Comparison of ENCODE assay signal across 8 cellular contexts in the genomic region with DNA sequence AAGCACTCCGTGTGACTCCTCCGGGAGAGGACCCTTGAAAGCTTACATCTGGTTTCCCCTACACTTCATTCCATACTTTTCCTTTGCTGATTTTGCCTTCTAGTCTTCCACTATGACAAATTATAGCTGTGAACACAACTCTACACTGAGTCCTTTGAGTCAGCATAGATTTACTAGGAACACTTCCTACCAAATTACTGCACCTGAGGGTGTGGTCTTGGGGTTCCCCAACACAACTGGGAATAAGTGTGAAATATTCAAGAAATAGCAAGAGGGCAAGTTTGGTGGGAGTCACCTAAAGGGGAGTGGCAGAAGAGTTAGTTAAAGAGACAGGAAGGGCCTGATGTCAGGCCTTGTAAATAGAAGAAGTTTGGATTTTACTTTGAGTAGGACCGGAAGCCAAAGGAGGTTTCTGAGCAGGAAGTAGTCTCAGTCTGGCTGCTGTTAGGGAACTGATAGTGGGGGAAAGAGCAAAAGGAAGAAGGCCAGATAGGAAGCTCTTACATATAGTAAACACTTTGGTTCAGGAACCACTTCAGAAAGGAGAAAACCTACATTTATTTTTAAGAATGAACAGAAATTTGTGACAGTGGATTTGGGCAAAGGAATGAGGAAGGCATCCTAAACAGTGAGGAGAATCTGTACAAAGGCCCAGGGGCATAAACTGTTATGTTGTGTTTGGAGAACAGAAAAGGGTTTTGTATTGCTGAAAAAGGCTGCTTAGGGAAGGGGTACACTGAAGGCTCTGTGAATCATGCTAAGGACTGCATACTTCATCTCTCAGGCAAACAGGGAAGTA. TPM values are rescaled to one million over a fixed set of nuclear protein-coding genes. Genes with fewer than 3 reads are reported as not detected.
DNase-seq lines count a peak whose midpoint lies in the region; ATAC-seq and TF ChIP-seq lines count a peak whose summit lies in the region.

No MANE protein-coding gene starts in this region.

- TF ChIP-seq CTCF in chondrocyte (IDR thresholded peaks at IDR 0.05) (no peak), natural killer cell (IDR thresholded peaks at IDR 0.05) (no peak)

- H3K4me1 ChIP-seq in CD4-positive, CD25-positive, alpha-beta regulatory T cell (ENCODE audit: control insufficient read depth, insufficient read depth, low read length, poor library complexity, severe bottlenecking): peaks cover 16% of the 10 kb centered on the region

- no peaks in the 10 kb centered on the region for H3K9me3 Mint-ChIP-seq in CD4-positive, CD25-positive, alpha-beta regulatory T cell
- no peaks in the 10 kb centered on the region for H3K9me3 Mint-ChIP-seq in chondrocyte (ENCODE audit: low read depth)
- no peaks in the 10 kb centered on the region for H3K9me3 Mint-ChIP-seq in natural killer cell

- H3K9me3 ChIP-seq in CD4-positive, CD25-positive, alpha-beta regulatory T cell (ENCODE audit: control insufficient read depth in 2 of 2, low read length in 2 of 2): no peaks in the 10 kb centered on the region

- DNase-seq in CD4-positive, CD25-positive, alpha-beta regulatory T cell: peak in 1 of 3 donors; percentile 71
- DNase-seq in KG1 (lab: John Stamatoyannopoulos, UW) (peak; percentile 65), chondrocyte (ENCODE audit: low spot score) (no peak), natural killer cell (no peak), DMS79 treated with DMSO at 0.1 percent for 48 hours (lab: John Stamatoyannopoulos, UW) (no peak), NCI-H748 treated with DMSO at 0.1 percent for 48 hours (lab: John Stamatoyannopoulos, UW) (no peak)
- DNase-seq in stimulated activated CD4-positive, alpha-beta T cell treated with anti-CD3 and anti-CD28 coated beads, Interleukin-12 subunit alpha, Interleukin-12 subunit beta, amount 100 ng/mL, for 4 hours: no peak

- peak overlapping the region; percentile 33 for H3K4me3 ChIP-seq in CD4-positive, CD25-positive, alpha-beta regulatory T cell (ENCODE audit: low read depth, low read length)

- peaks cover 51% of the 10 kb centered on the region for H3K36me3 Mint-ChIP-seq in CD4-positive, CD25-positive, alpha-beta regulatory T cell
- H3K36me3 Mint-ChIP-seq in chondrocyte (ENCODE audit: low read depth): peaks cover 19% of the 10 kb centered on the region
- peaks cover 15% of the 10 kb centered on the region for H3K36me3 Mint-ChIP-seq in natural killer cell

- H3K27ac ChIP-seq in CD4-positive, CD25-positive, alpha-beta regulatory T cell (ENCODE audit: insufficient read depth, low read length, poor library complexity, severe bottlenecking): peak overlapping the region; percentile 49

- H3K27me3 Mint-ChIP-seq in CD4-positive, CD25-positive, alpha-beta regulatory T cell: no peaks in the 10 kb centered on the region
- H3K27me3 Mint-ChIP-seq in chondrocyte (ENCODE audit: low read depth): no peaks in the 10 kb centered on the region
- no peaks in the 10 kb centered on the region for H3K27me3 Mint-ChIP-seq in natural killer cell (ENCODE audit: low read depth in 2 of 2)

- ATAC-seq in CD4-positive, CD25-positive, alpha-beta regulatory T cell (ENCODE audit: low read depth in 2 of 2): peak; percentile 48 to 60
- ATAC-seq in GM21390 (IDR thresholded peaks at IDR 0.05; ENCODE audit: unreplicated experiment) (peak; percentile 71), natural killer cell (peak; percentile 40 to 64 (median 58))

- peaks cover 15 to 41% (median 38%) of the 10 kb centered on the region in 4 donors for H3K4me1 Mint-ChIP-seq in CD4-positive, CD25-positive, alpha-beta regulatory T cell
- H3K4me1 Mint-ChIP-seq in chondrocyte (ENCODE audit: low read depth): peaks cover 34% of the 10 kb centered on the region
- H3K4me1 Mint-ChIP-seq in natural killer cell: peaks cover 38 to 48% of the 10 kb centered on the region in 2 donors

- H3K36me3 ChIP-seq in CD4-positive, CD25-positive, alpha-beta regulatory T cell (ENCODE audit: control insufficient read depth, insufficient read depth, low read length): peaks cover 57% of the 10 kb centered on the region

- peak overlapping the region; percentile 61 to 98 (median 92) for H3K27ac Mint-ChIP-seq in CD4-positive, CD25-positive, alpha-beta regulatory T cell
- H3K27ac Mint-ChIP-seq in chondrocyte (ENCODE audit: unreplicated experiment): peak overlapping the region; percentile 70
- peak overlapping the region; percentile 58 to 85 for H3K27ac Mint-ChIP-seq in natural killer cell

- peak overlapping the region; percentile 38 to 44 (median 42) for H3K4me3 Mint-ChIP-seq in CD4-positive, CD25-positive, alpha-beta regulatory T cell
- no peak overlapping the region for H3K4me3 Mint-ChIP-seq in chondrocyte (ENCODE audit: unreplicated experiment)
- peak overlapping the region; percentile 14 for H3K4me3 Mint-ChIP-seq in natural killer cell

- intact Hi-C loops in natural killer cell (cut with micrococcal nuclease): no loop called here

- no peaks in the 10 kb centered on the region for H3K27me3 ChIP-seq in CD4-positive, CD25-positive, alpha-beta regulatory T cell (ENCODE audit: control insufficient read depth, insufficient read depth, low read length)

RNA-seq across cellular contexts. Expression of a gene that starts 14.3 kb away (rescaled TPM):
- 57.6 TPM for total RNA-seq in CD4-positive, CD25-positive, alpha-beta regulatory T cell
- polyA plus RNA-seq in CD4-positive, CD25-positive, alpha-beta regulatory T cell: 10 to 100 TPM; 19.3 to 23.7 (median 20.1) TPM
- total RNA-seq in chondrocyte: 169 to 201 TPM (median 194 TPM) in 3 replicates
- 10 to 100 TPM; 55.0 to 93.0 (median 77.0) TPM for total RNA-seq in natural killer cell
